Comparison of ENCODE assay signal across 13 cellular contexts in the genomic region with DNA sequence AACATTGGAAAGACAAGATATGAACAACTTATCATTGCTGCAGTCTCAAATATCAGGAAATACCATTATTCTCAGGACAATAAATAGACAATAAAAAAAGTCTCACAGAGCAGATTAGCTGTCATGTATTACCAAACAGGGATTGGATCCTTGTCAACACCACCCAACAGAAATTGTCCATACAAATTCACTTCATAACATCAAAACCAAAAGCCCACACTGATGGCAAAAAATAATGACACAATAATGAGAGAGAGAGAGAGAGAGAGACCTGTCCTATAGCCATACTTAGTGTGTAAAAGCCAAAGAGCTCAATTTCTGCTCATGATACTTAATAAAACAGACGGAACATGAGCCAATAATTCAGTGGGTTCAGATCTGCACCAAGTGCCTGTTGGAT.
"Had no signal": no experiment of that assay in that cellular context is flagged by ENCODE, and none has a peak within 500 bp of the region (broad histone marks: within the 10 kb centered on the region; RNA-seq: fewer than 3 reads in every experiment).

No MANE protein-coding gene starts in this region.

- H3K27me3 Mint-ChIP-seq: activated B cell treated with CpG ODN at 0.5 μM for 24 hours had no signal

- H3K9me3 ChIP-seq: SJCRH30 had no signal

- ATAC-seq: right cardiac atrium had no signal

- H3K4me3 Mint-ChIP-seq: activated B cell treated with CpG ODN at 0.5 μM for 24 hours had no signal

- DNase-seq: activated B cell treated with CpG ODN at 0.5 μM for 24 hours; activated naive CD4-positive, alpha-beta T cell treated with anti-CD3 and anti-CD28 coated beads, Interleukin-2, amount 50 U/mL, for 16 hours; activated T-cell treated with anti-CD3 and anti-CD28 coated beads, Interleukin-2, amount 50 U/mL, for 48 hours; dorsolateral prefrontal cortex; hippocampal formation; kidney glomerular epithelial cell; occipital lobe; right cardiac atrium; small intestine; SW 1271 had no signal

- H3K36me3 ChIP-seq: SJCRH30, tibial nerve had no signal

- H3K27me3 ChIP-seq: dorsolateral prefrontal cortex, SJCRH30, tibial nerve had no signal

- H3K4me1 ChIP-seq: SJCRH30 had no signal

- H3K4me3 ChIP-seq: dorsolateral prefrontal cortex, SJCRH30, tibial nerve had no signal

- H3K27ac Mint-ChIP-seq: progenitor cell of endocrine pancreas had no signal

- H3K27ac ChIP-seq: SJCRH30, tibial nerve had no signal
